Comparison of ENCODE assay signal across 16 cellular contexts in the genomic region with DNA sequence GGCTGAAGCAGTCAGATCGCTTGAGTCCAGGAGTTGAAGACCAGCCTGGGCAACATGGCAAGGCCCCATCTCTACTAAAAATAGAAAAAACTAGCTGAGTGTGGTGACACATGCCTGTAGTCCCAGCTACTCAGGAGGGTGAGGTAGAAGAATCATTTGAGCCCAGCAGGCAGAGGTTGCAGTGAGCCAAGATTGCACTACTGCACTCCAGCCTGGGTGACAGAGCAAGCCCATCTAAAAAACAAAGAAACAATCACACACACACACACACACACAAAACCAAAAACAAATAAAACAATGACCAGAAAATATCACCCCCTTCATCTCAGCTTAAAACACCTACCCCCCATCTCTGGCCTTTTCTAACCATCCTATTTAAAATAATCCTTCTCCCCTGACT.
DNase-seq lines count a peak whose midpoint lies in the region; ATAC-seq lines count a peak whose summit lies in the region.
"Had no signal": no experiment of that assay in that cellular context is flagged by ENCODE, and none has a peak within 500 bp of the region (broad histone marks: within the 10 kb centered on the region; RNA-seq: fewer than 3 reads in every experiment).

No MANE protein-coding gene starts in this region.

- H3K4me3 ChIP-seq in thymus (ENCODE audit: low read length): no peak overlapping the region
- H3K4me3 ChIP-seq: body of pancreas, esophagus squamous epithelium, hepatocyte, pancreas had no signal

- 97% methylated on average over 1 of the region's 1 CpG for WGBS in thymus

- H3K27ac Mint-ChIP-seq in activated naive CD4-positive, alpha-beta T cell treated with anti-CD3 and anti-CD28 coated beads for 36 hours: peak overlapping the region; percentile 91
- H3K27ac Mint-ChIP-seq in T-helper 17 cell: peak overlapping the region; percentile 83
- peak overlapping the region; percentile 80 to 94 for H3K27ac Mint-ChIP-seq in effector memory CD8-positive, alpha-beta T cell
- H3K27ac Mint-ChIP-seq: dendritic cell treated with granulocyte-macrophage colony-stimulating factor and Interleukin-4, amounts not matched to agents 40 ng/mL and 50 ng/mL, for 4 days had no signal

- H3K27me3 Mint-ChIP-seq in activated naive CD4-positive, alpha-beta T cell treated with anti-CD3 and anti-CD28 coated beads for 36 hours (ENCODE audit: low read depth): no peaks in the 10 kb centered on the region
- H3K27me3 Mint-ChIP-seq in T-helper 17 cell: no peaks in the 10 kb centered on the region
- no peaks in the 10 kb centered on the region for H3K27me3 Mint-ChIP-seq in effector memory CD8-positive, alpha-beta T cell
- H3K27me3 Mint-ChIP-seq: dendritic cell treated with granulocyte-macrophage colony-stimulating factor and Interleukin-4, amounts not matched to agents 40 ng/mL and 50 ng/mL, for 4 days had no signal

- CTCF ChIA-PET in activated naive CD4-positive, alpha-beta T cell treated with anti-CD3 and anti-CD28 coated beads for 36 hours (lab: Charles Lee): interaction anchor here (0.6 to 2.4 kb wide), 7 partner anchors 13 to 866 kb away, joined by 3 to 10 read pairs (median 4); no protein-coding TSS in a partner anchor

- peaks cover 23% of the 10 kb centered on the region for H3K4me1 Mint-ChIP-seq in activated naive CD4-positive, alpha-beta T cell treated with anti-CD3 and anti-CD28 coated beads for 36 hours (ENCODE audit: low read depth)
- peaks cover 15% of the 10 kb centered on the region for H3K4me1 Mint-ChIP-seq in T-helper 17 cell
- H3K4me1 Mint-ChIP-seq in effector memory CD8-positive, alpha-beta T cell (ENCODE audit: low read depth in 2 of 2): peaks cover 13 to 19% of the 10 kb centered on the region in 2 donors

- ATAC-seq in T-helper 17 cell (peak; percentile 12), GM18520 (IDR thresholded peaks at IDR 0.05; ENCODE audit: unreplicated experiment) (no peak)
- peak; percentile 28 for ATAC-seq in effector memory CD8-positive, alpha-beta T cell (replicated peaks)
- ATAC-seq: body of pancreas, pancreas had no signal

- H3K27me3 ChIP-seq in thymus (ENCODE audit: control insufficient read depth, insufficient read depth): no peaks in the 10 kb centered on the region
- H3K27me3 ChIP-seq: body of pancreas, esophagus squamous epithelium, hepatocyte, pancreas had no signal

- H3K4me1 ChIP-seq in thymus (ENCODE audit: control insufficient read depth, insufficient read depth, low read length): peaks cover 4% of the 10 kb centered on the region
- H3K4me1 ChIP-seq: body of pancreas, pancreas had no signal

- peak; percentile 25 for DNase-seq in activated naive CD4-positive, alpha-beta T cell treated with anti-CD3 and anti-CD28 coated beads for 36 hours
- DNase-seq in activated naive CD4-positive, alpha-beta T cell (lab: John Stamatoyannopoulos, UW): no peak
- DNase-seq in T-helper 17 cell (no peak), hepatic stellate cell (ENCODE audit: low spot score) (no peak), RKO (ENCODE audit: low spot score) (no peak)
- DNase-seq in effector memory CD8-positive, alpha-beta T cell: no peak
- DNase-seq: body of pancreas, esophagus squamous epithelium, kidney glomerular epithelial cell, NCI-H1048, pancreas, SW 1271 had no signal

- H3K9me3 Mint-ChIP-seq in activated naive CD4-positive, alpha-beta T cell treated with anti-CD3 and anti-CD28 coated beads for 36 hours: no peaks in the 10 kb centered on the region
- H3K9me3 Mint-ChIP-seq in effector memory CD8-positive, alpha-beta T cell: no peaks in the 10 kb centered on the region
- H3K9me3 Mint-ChIP-seq: dendritic cell treated with granulocyte-macrophage colony-stimulating factor and Interleukin-4, amounts not matched to agents 40 ng/mL and 50 ng/mL, for 4 days had no signal

- peak overlapping the region; percentile 41 for H3K4me3 Mint-ChIP-seq in activated naive CD4-positive, alpha-beta T cell treated with anti-CD3 and anti-CD28 coated beads for 36 hours
- H3K4me3 Mint-ChIP-seq in T-helper 17 cell: peak overlapping the region; percentile 46
- H3K4me3 Mint-ChIP-seq in effector memory CD8-positive, alpha-beta T cell: peak overlapping the region; percentile 47 to 56
- H3K4me3 Mint-ChIP-seq: dendritic cell treated with granulocyte-macrophage colony-stimulating factor and Interleukin-4, amounts not matched to agents 40 ng/mL and 50 ng/mL, for 4 days had no signal

- H3K27ac ChIP-seq in thymus (ENCODE audit: low read depth): peak overlapping the region; percentile 40
- H3K27ac ChIP-seq: body of pancreas, esophagus squamous epithelium, hepatocyte, pancreas had no signal

- no peaks in the 10 kb centered on the region for H3K36me3 ChIP-seq in thymus (ENCODE audit: control insufficient read depth, insufficient read depth)
- H3K36me3 ChIP-seq: pancreas had no signal

- H3K36me3 Mint-ChIP-seq in activated naive CD4-positive, alpha-beta T cell treated with anti-CD3 and anti-CD28 coated beads for 36 hours (ENCODE audit: low read depth): peaks cover 16% of the 10 kb centered on the region
- no peaks in the 10 kb centered on the region for H3K36me3 Mint-ChIP-seq in T-helper 17 cell (ENCODE audit: low read depth)
- peaks cover 11% of the 10 kb centered on the region for H3K36me3 Mint-ChIP-seq in effector memory CD8-positive, alpha-beta T cell (ENCODE audit: insufficient read depth)

- intact Hi-C loops in activated naive CD4-positive, alpha-beta T cell treated with anti-CD3 and anti-CD28 coated beads for 36 hours (cut with micrococcal nuclease): loop anchor here (1.0 to 10.0 kb wide), 10 partner anchors 68 to 1074 kb away; partner anchors contain the start of genes BTBD9 and CCDC167

- H3K9me3 ChIP-seq in T-helper 17 cell (ENCODE audit: control insufficient read depth, low read length, poor library complexity, severe bottlenecking) (no peaks in the 10 kb centered on the region), thymus (ENCODE audit: control insufficient read depth) (no peaks in the 10 kb centered on the region)
- H3K9me3 ChIP-seq: body of pancreas, esophagus squamous epithelium, pancreas had no signal
